ENCODE assay signal across 16 cellular contexts in genomic region chr1:238111081-238111480, GRCh38.
A peak's percentile ranks its signal among the peaks of the same experiment; 100 is the strongest.
DNase-seq lines count a peak whose midpoint lies in the region; ATAC-seq and TF ChIP-seq lines count a peak whose summit lies in the region.
"Had no signal": no experiment of that assay in that cellular context is flagged by ENCODE, and none has a peak within 500 bp of the region (broad histone marks: within the 10 kb centered on the region; RNA-seq: fewer than 3 reads in every experiment).

No MANE protein-coding gene starts in this region.

- H3K36me3 ChIP-seq in mammary epithelial cell (ENCODE audit: insufficient read depth, low read length) (no peaks in the 10 kb centered on the region), breast epithelium (no peaks in the 10 kb centered on the region), smooth muscle cell (ENCODE audit: low read depth) (no peaks in the 10 kb centered on the region)
- H3K36me3 ChIP-seq in CD4-positive, alpha-beta memory T cell (ENCODE audit: insufficient read depth, low read length) = no peaks in the 10 kb centered on the region
- H3K36me3 ChIP-seq: HAP-1 had no signal

- H3K4me1 Mint-ChIP-seq in progenitor cell of endocrine pancreas (ENCODE audit: low read depth) = peaks cover 9% of the 10 kb centered on the region
- H3K4me1 Mint-ChIP-seq in CD4-positive, alpha-beta memory T cell = no peaks in the 10 kb centered on the region

- H3K4me1 ChIP-seq in mammary epithelial cell (ENCODE audit: insufficient read depth, low read length) = no peaks in the 10 kb centered on the region
- H3K4me1 ChIP-seq in breast epithelium = no peaks in the 10 kb centered on the region
- no peaks in the 10 kb centered on the region for H3K4me1 ChIP-seq in smooth muscle cell (ENCODE audit: low read depth)
- no peaks in the 10 kb centered on the region for H3K4me1 ChIP-seq in CD4-positive, alpha-beta memory T cell (ENCODE audit: insufficient read depth, low read length)
- H3K4me1 ChIP-seq: A549 had no signal

- POLR2A ChIA-PET in CD4-positive, alpha-beta memory T cell (lab: Charles Lee; ENCODE audit: partially characterized antibody) = no interaction called here

- H3K9me3 ChIP-seq in mammary epithelial cell (replicated peaks; ENCODE audit: insufficient read depth, low read length) (no peaks in the 10 kb centered on the region), breast epithelium (no peaks in the 10 kb centered on the region), smooth muscle cell (replicated peaks; ENCODE audit: low read depth) (no peaks in the 10 kb centered on the region)
- H3K9me3 ChIP-seq in CD4-positive, alpha-beta memory T cell (ENCODE audit: control insufficient read depth in 1 of 2, low read length in 2 of 2) = no peaks in the 10 kb centered on the region
- H3K9me3 ChIP-seq: A549, HAP-1 had no signal

- H3K4me2 ChIP-seq in mammary epithelial cell (ENCODE audit: insufficient read depth, low read depth, low read length) = no peak overlapping the region
- no peak overlapping the region for H3K4me2 ChIP-seq in smooth muscle cell
- H3K4me2 ChIP-seq: A549 had no signal

- H3K4me3 ChIP-seq in mammary epithelial cell (replicated peaks in 1 of 3; ENCODE audit: insufficient read depth in 1 of 3, low read depth in 2 of 3, low read length in 3 of 3) (no peak overlapping the region), breast epithelium (no peak overlapping the region), smooth muscle cell (no peak overlapping the region)
- H3K4me3 ChIP-seq in CD4-positive, alpha-beta memory T cell (ENCODE audit: low read length in 2 of 2) = no peak overlapping the region
- H3K4me3 ChIP-seq: A549, GM23248, HAP-1 had no signal

- dilution Hi-C loops in mammary epithelial cell (cut with HindIII; ENCODE audit: low sequenced_read_pairs) = no loop called here

- H3K79me2 ChIP-seq in mammary epithelial cell (ENCODE audit: insufficient read depth, low read length) = no peaks in the 10 kb centered on the region
- no peaks in the 10 kb centered on the region for H3K79me2 ChIP-seq in smooth muscle cell (ENCODE audit: low read depth)

- DNase-seq in mammary epithelial cell (no peak), breast epithelium (ENCODE audit: low spot score in 2 of 2) (no peak), foreskin melanocyte (peak; percentile 8), progenitor cell of endocrine pancreas (ENCODE audit: low spot score, unreplicated experiment) (no peak), smooth muscle cell (lab: John Stamatoyannopoulos, UW; ENCODE audit: unreplicated experiment) (no peak)
- DNase-seq in CD4-positive, alpha-beta memory T cell = no peak
- DNase-seq: AML-193; Calu3; CD4-positive, alpha-beta T cell; GM23248; KG1 had no signal

- H2AFZ ChIP-seq in mammary epithelial cell (ENCODE audit: low read depth, low read length) = peak overlapping the region; percentile 47
- H2AFZ ChIP-seq in smooth muscle cell (ENCODE audit: low read depth) = no peak overlapping the region
- H2AFZ ChIP-seq: GM23248 had no signal

- TF ChIP-seq POLR2A in breast epithelium (IDR thresholded peaks at IDR 0.05) = no peak

- H3K4me3 Mint-ChIP-seq in progenitor cell of endocrine pancreas (ENCODE audit: low read depth) = no peak overlapping the region
- no peak overlapping the region for H3K4me3 Mint-ChIP-seq in CD4-positive, alpha-beta memory T cell
- H3K4me3 Mint-ChIP-seq: CD4-positive, alpha-beta T cell had no signal

- no TSS peak for BruUV-seq in mammary epithelial cell (replicated peaks; lab: Mats Ljungman, UMichigan)

- H3F3A ChIP-seq in smooth muscle cell (ENCODE audit: low read depth) = no peaks in the 10 kb centered on the region

- H4K20me1 ChIP-seq in mammary epithelial cell (ENCODE audit: insufficient read depth, low read length) (no peaks in the 10 kb centered on the region), smooth muscle cell (ENCODE audit: low read depth) (no peaks in the 10 kb centered on the region)

- H3K27ac ChIP-seq in mammary epithelial cell (ENCODE audit: insufficient read depth, low read depth, low read length) = no peak overlapping the region
- H3K27ac ChIP-seq in breast epithelium = no peak overlapping the region
- no peak overlapping the region for H3K27ac ChIP-seq in smooth muscle cell (ENCODE audit: low read depth)
- H3K27ac ChIP-seq in CD4-positive, alpha-beta memory T cell (ENCODE audit: low read depth, low read length) = no peak overlapping the region
- H3K27ac ChIP-seq: 22Rv1, A549, C4-2B, GM23248 had no signal

- H3K9me3 Mint-ChIP-seq in progenitor cell of endocrine pancreas (ENCODE audit: low read depth) = no peaks in the 10 kb centered on the region
- peaks cover 0 to 3% (median 0%) of the 10 kb centered on the region in 8 donors for H3K9me3 Mint-ChIP-seq in CD4-positive, alpha-beta memory T cell
- H3K9me3 Mint-ChIP-seq: CD4-positive, alpha-beta T cell had no signal

- H3K36me3 Mint-ChIP-seq in progenitor cell of endocrine pancreas (ENCODE audit: insufficient read depth) = no peaks in the 10 kb centered on the region
- no peaks in the 10 kb centered on the region for H3K36me3 Mint-ChIP-seq in CD4-positive, alpha-beta memory T cell

- in situ Hi-C loops in mammary epithelial cell (cut with MboI; ENCODE audit: low sequenced_read_pairs in 2 of 2) = no loop called here

- TF ChIP-seq CTCF in mammary epithelial cell (conservative IDR thresholded peaks at IDR 0.05 in 1 of 2, IDR thresholded peaks at IDR 0.05 in 1 of 2; ENCODE audit: extremely low read depth in 1 of 2, insufficient read depth in 1 of 2, low read depth in 1 of 2, low read length in 2 of 2) (no peak), breast epithelium (IDR thresholded peaks at IDR 0.05) (no peak), progenitor cell of endocrine pancreas (IDR thresholded peaks at IDR 0.05; ENCODE audit: unreplicated experiment) (no peak), smooth muscle cell (IDR thresholded peaks at IDR 0.05; ENCODE audit: borderline replicate concordance, insufficient read depth, poor library complexity, severe bottlenecking) (no peak)

- ATAC-seq in GM21737 (IDR thresholded peaks at IDR 0.05; ENCODE audit: unreplicated experiment) = no peak
- ATAC-seq: A549 had no signal

- 0% methylated on average over 1 of the region's 1 CpG for WGBS in mammary epithelial cell (ENCODE audit: low coverage, missing lambda C conversion rate)
- 84% methylated on average over 1 of the region's 1 CpG for WGBS in smooth muscle cell (ENCODE audit: low lambda C conversion rate)

- H3K9ac ChIP-seq in mammary epithelial cell (ENCODE audit: insufficient read depth, low read length) (no peak overlapping the region), smooth muscle cell (ENCODE audit: low read depth) (no peak overlapping the region)
- H3K9ac ChIP-seq: GM23248 had no signal

- no peaks in the 10 kb centered on the region for H3K27me3 Mint-ChIP-seq in progenitor cell of endocrine pancreas
- no peaks in the 10 kb centered on the region for H3K27me3 Mint-ChIP-seq in CD4-positive, alpha-beta memory T cell
- H3K27me3 Mint-ChIP-seq: CD4-positive, alpha-beta T cell had no signal

- H3K27me3 ChIP-seq in mammary epithelial cell (ENCODE audit: insufficient read depth, low read length) (no peaks in the 10 kb centered on the region), breast epithelium (no peaks in the 10 kb centered on the region), smooth muscle cell (ENCODE audit: low read depth) (no peaks in the 10 kb centered on the region)
- H3K27me3 ChIP-seq in CD4-positive, alpha-beta memory T cell (ENCODE audit: insufficient read depth, low read length) = no peaks in the 10 kb centered on the region

- H3K27ac Mint-ChIP-seq in progenitor cell of endocrine pancreas = peak overlapping the region; percentile 4
- H3K27ac Mint-ChIP-seq in CD4-positive, alpha-beta memory T cell = no peak overlapping the region
- H3K27ac Mint-ChIP-seq: CD4-positive, alpha-beta T cell had no signal

- intact Hi-C loops in mammary epithelial cell (cut with micrococcal nuclease) (no loop called here), breast epithelium (cut with DNase I; ENCODE audit: low total_unique reads) (no loop called here)
- intact Hi-C loops in CD4-positive, alpha-beta memory T cell (cut with micrococcal nuclease) = no loop called here

- CTCF ChIA-PET in mammary epithelial cell (lab: Charles Lee; ENCODE audit: low non-redundant PET) = no interaction called here
- CTCF ChIA-PET in CD4-positive, alpha-beta memory T cell (lab: Charles Lee; ENCODE audit: partially characterized antibody) = no interaction called here
